ENCODE assay signal across 16 cellular contexts in genomic region chr10:10293431-10293830, GRCh38.
DNase-seq lines count a peak whose midpoint lies in the region; FAIRE-seq and TF ChIP-seq lines count a peak whose summit lies in the region.
"Had no signal": no experiment of that assay in that cellular context is flagged by ENCODE, and none has a peak within 500 bp of the region (broad histone marks: within the 10 kb centered on the region; RNA-seq: fewer than 3 reads in every experiment).

No MANE protein-coding gene starts in this region.

- peak; percentile 37 for FAIRE-seq in endometrium (lab: Jason Lieb, UNC)
- FAIRE-seq: GM12878 had no signal

- DNase-seq in NCI-H526 treated with DMSO at 0.1 percent for 48 hours (lab: John Stamatoyannopoulos, UW), result peak; percentile 63
- DNase-seq in islet precursor cell, result peak; percentile 57
- DNase-seq in GM10266 (ENCODE audit: extremely low spot score), result no peak
- no peak for DNase-seq in globus pallidus (ENCODE audit: low spot score)
- DNase-seq in DMS153 (lab: John Stamatoyannopoulos, UW), result no peak
- no peak for DNase-seq in NOMO-1 treated with DMSO at 0.1 percent for 48 hours (lab: John Stamatoyannopoulos, UW; ENCODE audit: unreplicated experiment)
- DNase-seq: activated CD4-positive, alpha-beta memory T cell treated with anti-CD3 and anti-CD28 coated beads for 36 hours; MV-4-11; naive B cell; NCI-H2171 treated with DMSO at 0.1 percent for 48 hours; SK-N-SH; stimulated activated CD4-positive, alpha-beta T cell treated with anti-CD3 and anti-CD28 coated beads, Interleukin-4, amount 100 ng/mL, for 1 hour; upper lobe of right lung had no signal

- no peak for TF ChIP-seq CTCF in GM10266 (IDR thresholded peaks at IDR 0.05; ENCODE audit: control insufficient read depth, insufficient read depth, low read depth, missing control alignments)

- H3K27ac ChIP-seq in temporal lobe (ENCODE audit: low read depth, low read length), result peak overlapping the region; percentile 75
- H3K27ac ChIP-seq: upper lobe of right lung had no signal

Comparison
In these comparisons a context has a peak if more than half of its experiments do, and no peak if none do; other contexts are left out.
1. DNase-seq: peak in NCI-H526 treated with DMSO at 0.1 percent for 48 hours (single experiment) and islet precursor cell (single experiment); none in GM10266 (single experiment), globus pallidus (single experiment), DMS153 (single experiment) and NOMO-1 treated with DMSO at 0.1 percent for 48 hours (single experiment).